Comparison of ENCODE assay signal across 38 cellular contexts in genomic region chr6:142173980-142174379, GRCh38. TPM values are rescaled to one million over a fixed set of nuclear protein-coding genes. Genes with fewer than 3 reads are reported as not detected.
"Had no signal": no experiment of that assay in that cellular context is flagged by ENCODE, and none has a peak within 500 bp of the region (broad histone marks: within the 10 kb centered on the region; RNA-seq: fewer than 3 reads in every experiment).

No MANE protein-coding gene starts in this region.

- H3K9me3 ChIP-seq: MG63 had no signal

- DNase-seq: Karpas-422, Kasumi-1, MG63, MM.1S, MV-4-11, NCI-H1048, NCI-H1092, NCI-H1092 treated with DMSO at 0.1 percent for 48 hours, NCI-H1105, NCI-H1105 treated with DMSO at 0.1 percent for 48 hours, NCI-H1417, NCI-H1417 treated with DMSO at 0.1 percent for 48 hours, NCI-H1436, NCI-H1436 treated with DMSO at 0.1 percent for 48 hours, NCI-H146, NCI-H1694, NCI-H1694 treated with DMSO at 0.1 percent for 48 hours, NCI-H187, NCI-H187 treated with DMSO at 0.1 percent for 48 hours, NCI-H1930, NCI-H2029, NCI-H2029 treated with DMSO at 0.1 percent for 48 hours, NCI-H2081, NCI-H2081 treated with DMSO at 0.1 percent for 48 hours, NCI-H2107, NCI-H2171, NCI-H2171 treated with DMSO at 0.1 percent for 48 hours, NCI-H2227 treated with DMSO at 0.1 percent for 48 hours, NCI-H226, NCI-H345, NCI-H446, NCI-H446 treated with DMSO at 0.1 percent for 48 hours, NCI-H510A, NCI-H510A treated with DMSO at 0.1 percent for 48 hours had no signal

- H3K4me3 ChIP-seq: MG63 had no signal

- H3K27me3 ChIP-seq: MG63 had no signal

RNA-seq across cellular contexts. Expression of gene NMBR, which starts 27.1 kb away (rescaled TPM):
- total RNA-seq: LHCN-M2, M059J, MCF 10A, NCI-H460 had no signal

RNA-seq across cellular contexts. Expression of gene GJE1, which starts 41.3 kb away (rescaled TPM):
- total RNA-seq: LHCN-M2, M059J, MCF 10A, NCI-H460 had no signal
